In genomic region chr11:59289356-59289755, GRCh38 we compare ENCODE assay signal across 20 cellular contexts.
"Had no signal": no experiment of that assay in that cellular context is flagged by ENCODE, and none has a peak within 500 bp of the region (broad histone marks: within the 10 kb centered on the region; RNA-seq: fewer than 3 reads in every experiment).

No MANE protein-coding gene starts in this region.

- H3K9me3 ChIP-seq: adrenal gland, suprapubic skin had no signal

- FAIRE-seq: endothelial cell of umbilical vein, islet of Langerhans had no signal

- H3K27me3 ChIP-seq: adrenal gland, suprapubic skin had no signal

- H3K4me3 ChIP-seq: adrenal gland, lung, suprapubic skin had no signal

- H3K4me1 ChIP-seq: adrenal gland, suprapubic skin had no signal

- H3K36me3 ChIP-seq: adrenal gland, suprapubic skin had no signal

- ATAC-seq: activated CD4-positive, CD25-positive, alpha-beta regulatory T cell treated with anti-CD3 and anti-CD28 coated beads, Interleukin-2, amount 50 U/mL, for 24 hours; activated naive CD4-positive, alpha-beta T cell treated with anti-CD3 and anti-CD28 coated beads, Interleukin-2, amount 50 U/mL, for 72 hours; left colon; T-cell had no signal

- H3K27ac ChIP-seq: adrenal gland, suprapubic skin had no signal

- DNase-seq: activated gamma-delta T cell; adrenal gland; cerebellar nuclear complex; cortex of kidney; effector memory CD4-positive, alpha-beta T cell; hippocampal formation; left colon; nephron progenitor cell; occipital lobe; retina; stimulated activated CD4-positive, alpha-beta T cell treated with anti-CD3 and anti-CD28 coated beads, Interleukin-12 subunit alpha, Interleukin-12 subunit beta, amount 100 ng/mL, for 4 hours; stimulated activated CD4-positive, alpha-beta T cell treated with anti-CD3 and anti-CD28 coated beads, Interleukin-1b, Interleukin-23, amount 100 ng/mL, for 48 hours; T-cell; trophoblast cell had no signal
